ENCODE assay signal across 8 cellular contexts in genomic region chr10:36779238-36779846, GRCh38.
A peak's percentile ranks its signal among the peaks of the same experiment; 100 is the strongest.
DNase-seq lines count a peak whose midpoint lies in the region; FAIRE-seq and TF ChIP-seq lines count a peak whose summit lies in the region.

No MANE protein-coding gene starts in this region.

- peak; percentile 22 for TF ChIP-seq CTCF in DOHH2 (IDR thresholded peaks at IDR 0.05; ENCODE audit: low read depth, low read length, poor library complexity, severe bottlenecking)
- TF ChIP-seq CTCF in bronchial epithelial cell (IDR thresholded peaks at IDR 0.05; ENCODE audit: insufficient read depth, low read length, severe bottlenecking) = peak; percentile 77
- peak; percentile 62 to 72 (median 68) for TF ChIP-seq CTCF in uterus (IDR thresholded peaks at IDR 0.05)

- no peak for TF ChIP-seq POLR2A in uterus (IDR thresholded peaks at IDR 0.05)

- H3K27ac ChIP-seq in DOHH2 (ENCODE audit: low read depth, low read length) = no peak overlapping the region
- H3K27ac ChIP-seq in uterus = no peak overlapping the region

- no peaks in the 10 kb centered on the region for H3K79me2 ChIP-seq in DOHH2 (ENCODE audit: control insufficient read depth, low read length)

- intact Hi-C loops in uterus (cut with DNase I; ENCODE audit: low total_unique reads) = no loop called here

- no peak for FAIRE-seq in bronchial epithelial cell (lab: Jason Lieb, UNC)

- DNase-seq in NCI-H2107 treated with DMSO at 0.1 percent for 48 hours (lab: John Stamatoyannopoulos, UW; ENCODE audit: unreplicated experiment) = peak; percentile 57
- peak; percentile 67 for DNase-seq in bronchial epithelial cell (ENCODE audit: low read depth)
- DNase-seq in kidney glomerular epithelial cell (lab: John Stamatoyannopoulos, UW) = peak; percentile 64
- peak; percentile 19 to 21 for DNase-seq in uterus
- no peak for DNase-seq in activated CD4-positive, CD25-positive, alpha-beta regulatory T cell (lab: John Stamatoyannopoulos, UW)
- no peak for DNase-seq in NOMO-1 (lab: John Stamatoyannopoulos, UW; ENCODE audit: unreplicated experiment in 2 of 2)
- DNase-seq in GM19240 (ENCODE audit: insufficient read length, low spot score) = no peak

- H3K36me3 ChIP-seq in DOHH2 (ENCODE audit: control insufficient read depth, low read length) (no peaks in the 10 kb centered on the region), bronchial epithelial cell (ENCODE audit: control insufficient read depth, insufficient read depth, low read length) (no peaks in the 10 kb centered on the region), uterus (no peaks in the 10 kb centered on the region)

- no peaks in the 10 kb centered on the region for H3F3A ChIP-seq in DOHH2 (ENCODE audit: control insufficient read depth, insufficient read depth)

- H3K4me1 ChIP-seq in DOHH2 (ENCODE audit: control insufficient read depth, low read length) = no peaks in the 10 kb centered on the region
- H3K4me1 ChIP-seq in uterus = no peaks in the 10 kb centered on the region

- no peaks in the 10 kb centered on the region for H3K27me3 ChIP-seq in DOHH2 (ENCODE audit: control insufficient read depth, low read length)
- no peaks in the 10 kb centered on the region for H3K27me3 ChIP-seq in bronchial epithelial cell (ENCODE audit: control insufficient read depth, insufficient read depth, low read length)
- H3K27me3 ChIP-seq in uterus = no peaks in the 10 kb centered on the region

- no peaks in the 10 kb centered on the region for H4K20me1 ChIP-seq in DOHH2 (ENCODE audit: control insufficient read depth, insufficient read depth, low read depth, low read length)

- H3K4me3 ChIP-seq in DOHH2 (ENCODE audit: low read length) (no peak overlapping the region), bronchial epithelial cell (ENCODE audit: low read depth, low read length) (no peak overlapping the region), uterus (no peak overlapping the region)

- H3K9me3 ChIP-seq in DOHH2 (ENCODE audit: control insufficient read depth, insufficient read depth, low read length) (no peaks in the 10 kb centered on the region), uterus (no peaks in the 10 kb centered on the region)

- H3K4me2 ChIP-seq in DOHH2 (ENCODE audit: low read length) = no peak overlapping the region

- no peaks in the 10 kb centered on the region for H3K9me2 ChIP-seq in DOHH2 (replicated peaks; ENCODE audit: control insufficient read depth, low read length)

Comparison
In these comparisons a context has a peak if more than half of its experiments do, and no peak if none do; other contexts are left out.
1. CTCF ChIP-seq: peak in every context shown above with its lines; median percentile 77 in bronchial epithelial cell; 68 in uterus; 22 in DOHH2.
2. DNase-seq: peak in NCI-H2107 treated with DMSO at 0.1 percent for 48 hours (single experiment), bronchial epithelial cell (single experiment), kidney glomerular epithelial cell (single experiment) and uterus (2 of 2); none in activated CD4-positive, CD25-positive, alpha-beta regulatory T cell (0 of 4), NOMO-1 (0 of 2) and GM19240 (single experiment).